Comparison of ENCODE assay signal across 16 cellular contexts in the genomic region with DNA sequence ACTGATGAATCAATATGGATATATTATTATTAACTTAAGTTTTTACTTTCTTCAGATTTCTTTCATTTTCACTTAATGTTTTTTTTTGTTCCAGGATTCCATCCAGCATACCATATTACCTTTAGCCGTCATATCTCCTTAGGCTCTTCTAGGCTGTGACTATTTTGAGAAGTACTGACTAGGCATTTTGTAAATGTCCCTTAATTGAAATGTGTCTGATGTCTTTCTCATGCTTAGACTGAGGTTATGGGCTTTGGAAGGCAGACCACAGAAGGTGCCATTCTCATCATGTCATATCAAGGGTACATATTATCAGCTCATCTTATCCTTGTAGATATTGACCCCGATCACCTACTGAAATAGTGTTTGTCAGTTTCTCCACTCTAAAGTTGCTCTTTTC.
DNase-seq lines count a peak whose midpoint lies in the region; ATAC-seq and TF ChIP-seq lines count a peak whose summit lies in the region.
"Had no signal": no experiment of that assay in that cellular context is flagged by ENCODE, and none has a peak within 500 bp of the region (broad histone marks: within the 10 kb centered on the region; RNA-seq: fewer than 3 reads in every experiment).

No MANE protein-coding gene starts in this region.

- no peak overlapping the region for H2BK120ac ChIP-seq in mesendoderm (ENCODE audit: low read depth, low read length)

- H3K27me3 ChIP-seq in breast epithelium (no peaks in the 10 kb centered on the region), skeletal muscle tissue (ENCODE audit: control insufficient read depth in 3 of 3, insufficient read depth in 3 of 3, low read length in 3 of 3) (no peaks in the 10 kb centered on the region), mesendoderm (ENCODE audit: insufficient read depth, low read length, poor library complexity) (no peaks in the 10 kb centered on the region)

- POLR2A ChIA-PET in MCF 10A (lab: Yijun Ruan, JAX), result interaction anchor here (1.2 kb wide), 1 partner anchor 9 kb away, joined by 3 read pairs; no protein-coding TSS in a partner anchor

- ATAC-seq in T-helper 17 cell, result no peak

- H3K4ac ChIP-seq in mesendoderm (ENCODE audit: low read depth, low read length), result no peak overlapping the region

- no peak overlapping the region for H2BK15ac ChIP-seq in mesendoderm (replicated peaks; ENCODE audit: low read depth)

- no peak overlapping the region for H3K56ac ChIP-seq in mesendoderm (ENCODE audit: low read length)

- H3K27me3 Mint-ChIP-seq in MCF 10A (ENCODE audit: insufficient read depth, unreplicated experiment) (no peaks in the 10 kb centered on the region), T-helper 17 cell (no peaks in the 10 kb centered on the region)
- H3K27me3 Mint-ChIP-seq: IgD-negative memory B cell had no signal

- H4K5ac ChIP-seq in mesendoderm (ENCODE audit: low read length), result no peak overlapping the region

- no peak overlapping the region for H4K8ac ChIP-seq in mesendoderm (ENCODE audit: low read depth, low read length)

- no peak for TF ChIP-seq POLR2A in breast epithelium (IDR thresholded peaks at IDR 0.05)

- H3K9me3 Mint-ChIP-seq in MCF 10A (ENCODE audit: unreplicated experiment), result no peaks in the 10 kb centered on the region
- H3K9me3 Mint-ChIP-seq: IgD-negative memory B cell had no signal

- no peak overlapping the region for H2BK5ac ChIP-seq in mesendoderm (ENCODE audit: low read length)

- TF ChIP-seq CTCF in MCF 10A (IDR thresholded peaks at IDR 0.05; ENCODE audit: unreplicated experiment), result no peak
- no peak for TF ChIP-seq CTCF in breast epithelium (IDR thresholded peaks at IDR 0.05)

- no peak overlapping the region for H3K27ac ChIP-seq in breast epithelium
- H3K27ac ChIP-seq in skeletal muscle tissue (ENCODE audit: low read depth, low read length), result peak overlapping the region; percentile 12
- no peak overlapping the region for H3K27ac ChIP-seq in mesendoderm (ENCODE audit: low read depth, low read length)

- H3K4me1 Mint-ChIP-seq in MCF 10A (ENCODE audit: insufficient read depth, unreplicated experiment) (peaks cover 31% of the 10 kb centered on the region), T-helper 17 cell (peaks cover 19% of the 10 kb centered on the region)

- H3K9ac ChIP-seq in skeletal muscle tissue (ENCODE audit: low read depth in 1 of 3, low read length in 3 of 3), result no peak overlapping the region
- no peak overlapping the region for H3K9ac ChIP-seq in mesendoderm (ENCODE audit: low read length)

- intact Hi-C loops in MCF 10A (cut with micrococcal nuclease) (loop anchor here (2.0 kb wide), 1 partner anchor 73 kb away; no protein-coding TSS in a partner anchor), breast epithelium (cut with DNase I; ENCODE audit: low total_unique reads) (no loop called here)

- no peak overlapping the region for H3K18ac ChIP-seq in mesendoderm (ENCODE audit: low read length)

- H3K4me1 ChIP-seq in breast epithelium, result peaks cover 2 to 13% of the 10 kb centered on the region in 2 donors
- peaks cover 38 to 52% (median 38%) of the 10 kb centered on the region in 3 donors for H3K4me1 ChIP-seq in skeletal muscle tissue (ENCODE audit: control insufficient read depth in 3 of 3, insufficient read depth in 3 of 3, low read length in 3 of 3)
- H3K4me1 ChIP-seq in mesendoderm (ENCODE audit: control insufficient read depth, low read depth, low read length), result no peaks in the 10 kb centered on the region

- no TSS peak for BruUV-seq in MCF 10A (replicated peaks; lab: Mats Ljungman, UMichigan)

- no peak overlapping the region for H3K4me3 ChIP-seq in breast epithelium
- H3K4me3 ChIP-seq in skeletal muscle tissue (ENCODE audit: low read length in 3 of 3), result no peak overlapping the region
- no peak overlapping the region for H3K4me3 ChIP-seq in mesendoderm (ENCODE audit: low read length)
- H3K4me3 ChIP-seq: HAP-1 had no signal

- no peak overlapping the region for H3K4me2 ChIP-seq in mesendoderm (ENCODE audit: low read length)

- DNase-seq in MCF 10A (ENCODE audit: unreplicated experiment) (no peak), breast epithelium (ENCODE audit: low spot score in 2 of 2) (no peak), T-helper 17 cell (no peak), myocyte (ENCODE audit: low read depth) (peak; percentile 28), NOMO-1 treated with dmso at 0.1 percent for 144 hours (lab: John Stamatoyannopoulos, UW; ENCODE audit: unreplicated experiment) (no peak), AG20443 (ENCODE audit: low spot score) (no peak), mesendoderm (no peak)
- DNase-seq: 8988T, NCI-H1048, NCI-H146, NCI-H2227 treated with DMSO at 0.1 percent for 48 hours, NCI-H524 treated with DMSO at 0.1 percent for 48 hours, SHP77 treated with DMSO at 0.1 percent for 48 hours had no signal

- no peaks in the 10 kb centered on the region for H3K9me3 ChIP-seq in breast epithelium
- no peaks in the 10 kb centered on the region for H3K9me3 ChIP-seq in T-helper 17 cell (ENCODE audit: control insufficient read depth, low read length, poor library complexity, severe bottlenecking)
- H3K9me3 ChIP-seq in skeletal muscle tissue (ENCODE audit: control insufficient read depth in 3 of 3, low read length in 3 of 3), result no peaks in the 10 kb centered on the region
- H3K9me3 ChIP-seq: HAP-1 had no signal

- H3K27ac Mint-ChIP-seq in MCF 10A (ENCODE audit: low read depth, unreplicated experiment), result peak overlapping the region; percentile 24
- H3K27ac Mint-ChIP-seq in T-helper 17 cell, result peak overlapping the region; percentile 77
- H3K27ac Mint-ChIP-seq: IgD-negative memory B cell had no signal

- peaks cover 2% of the 10 kb centered on the region for H3K79me2 ChIP-seq in mesendoderm (ENCODE audit: control insufficient read depth, insufficient read depth, low read length)

- peaks cover 8% of the 10 kb centered on the region for H3K79me1 ChIP-seq in mesendoderm (ENCODE audit: low read length)

- CTCF ChIA-PET in MCF 10A (lab: Yijun Ruan, JAX), result no interaction called here

- H3K36me3 Mint-ChIP-seq in MCF 10A (ENCODE audit: insufficient read depth, unreplicated experiment) (peaks cover 58% of the 10 kb centered on the region), T-helper 17 cell (ENCODE audit: low read depth) (no peaks in the 10 kb centered on the region)

- no peak overlapping the region for H3K23ac ChIP-seq in mesendoderm (ENCODE audit: low read length)

- H3K4me3 Mint-ChIP-seq in MCF 10A (ENCODE audit: unreplicated experiment) (no peak overlapping the region), T-helper 17 cell (no peak overlapping the region)
- H3K4me3 Mint-ChIP-seq: IgD-negative memory B cell had no signal

- H3K36me3 ChIP-seq in breast epithelium (no peaks in the 10 kb centered on the region), skeletal muscle tissue (ENCODE audit: control insufficient read depth in 3 of 3, insufficient read depth in 3 of 3, low read length in 3 of 3) (peaks cover 6 to 11% (median 11%) of the 10 kb centered on the region in 3 donors), mesendoderm (ENCODE audit: control insufficient read depth, insufficient read depth, low read length) (no peaks in the 10 kb centered on the region)

- WGBS in mesendoderm (ENCODE audit: extremely low coverage, insufficient coverage, low lambda C conversion rate), result no CpG with 5 or more reads among the region's 2 CpGs

- H2AK5ac ChIP-seq in mesendoderm (ENCODE audit: low read length), result no peak overlapping the region
